Comparison of ENCODE assay signal across 8 cellular contexts in the genomic region with DNA sequence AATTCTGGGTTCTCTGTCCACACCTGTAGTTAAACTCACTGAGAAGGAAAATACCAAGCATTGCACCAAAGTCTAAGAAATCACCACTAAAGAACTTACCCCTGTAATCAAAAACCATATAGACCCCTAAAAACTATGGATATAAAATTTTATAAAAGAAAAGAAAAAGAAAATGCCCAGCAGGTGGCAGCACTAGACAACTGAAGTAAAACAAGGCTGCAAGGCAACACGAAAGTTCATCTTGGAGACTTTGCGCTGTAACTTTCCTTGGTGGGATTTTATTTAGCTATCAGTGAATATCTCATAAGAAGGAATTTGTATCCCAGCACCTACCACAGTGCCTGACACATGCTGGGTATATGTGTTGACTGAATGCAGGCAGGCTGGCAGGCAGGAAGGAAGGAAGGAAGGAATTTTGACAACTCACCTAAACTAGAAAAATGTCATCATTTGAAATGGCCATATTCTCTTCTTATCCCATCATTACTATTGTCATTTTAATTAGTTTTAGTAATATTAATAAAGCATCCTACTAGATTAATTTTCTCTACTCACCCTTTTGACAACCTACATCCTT.
DNase-seq lines count a peak whose midpoint lies in the region; ATAC-seq and TF ChIP-seq lines count a peak whose summit lies in the region.

No MANE protein-coding gene starts in this region.

- TF ChIP-seq CTCF in 22Rv1 (IDR thresholded peaks at IDR 0.05) (peak; percentile 83), GM13976 (IDR thresholded peaks at IDR 0.05; ENCODE audit: borderline replicate concordance, control extremely low read depth, extremely low read depth, insufficient read depth, missing control alignments) (peak; percentile 20), WTC11 (IDR thresholded peaks at IDR 0.05) (peak; percentile 55)

- no peaks in the 10 kb centered on the region for H3K9me3 Mint-ChIP-seq in WTC11

- POLR2A ChIA-PET in WTC11 (lab: Charles Lee) = no interaction called here

- H3K4me1 Mint-ChIP-seq in WTC11 = peaks cover 11% of the 10 kb centered on the region

- no peaks in the 10 kb centered on the region for H3K36me3 Mint-ChIP-seq in WTC11

- CTCF ChIA-PET in WTC11 (lab: Charles Lee) = interaction anchor here (0.6 to 4.5 kb wide), 36 partner anchors 9 to 500 kb away, joined by 3 to 42 read pairs (median 3); a partner anchor contains a TSS

- H3K27ac ChIP-seq in 22Rv1 = no peak overlapping the region

- no peak overlapping the region; the same call in 1 of the 2 replicates for H3K27ac Mint-ChIP-seq in WTC11

- H3K4me3 Mint-ChIP-seq in WTC11 = no peak overlapping the region

- H3K27me3 Mint-ChIP-seq in WTC11 (ENCODE audit: low read depth) = no peaks in the 10 kb centered on the region

- DNase-seq in GM13976 (ENCODE audit: low spot score) (peak; percentile 43), NCI-H2171 (lab: John Stamatoyannopoulos, UW) (peak; percentile 26), WTC11 (ENCODE audit: low spot score) (peak; percentile 48), cerebellar cortex (ENCODE audit: low spot score) (peak; percentile 66), left lobe of liver (ENCODE audit: low spot score) (no peak)
- peak; percentile 25 to 65 (median 40) for DNase-seq in stimulated activated CD4-positive, alpha-beta T cell treated with anti-CD3 and anti-CD28 coated beads, TNF-alpha, amount 100 ng/mL, for 4 hours (ENCODE audit: low read depth in 3 of 3)

- in situ Hi-C loops in GM13976 (cut with MboI; ENCODE audit: low sequenced_read_pairs, unreplicated experiment) = loop anchor here (10.0 to 25.0 kb wide), 2 partner anchors 454 to 1131 kb away; a partner anchor contains a TSS

- no peak for ATAC-seq in WTC11
- ATAC-seq in left lobe of liver = peak; percentile 71
- no peak for ATAC-seq in GM19397 (IDR thresholded peaks at IDR 0.05; ENCODE audit: unreplicated experiment)

TF ChIP-seq in WTC11, 78 proteins besides CTCF, POLR2A, EP300 and RAD21:
- no peak for TF ChIP-seq SOX15 (CRISPR knock-in tag; IDR thresholded peaks at IDR 0.05)
- TF ChIP-seq, protein P1, sequence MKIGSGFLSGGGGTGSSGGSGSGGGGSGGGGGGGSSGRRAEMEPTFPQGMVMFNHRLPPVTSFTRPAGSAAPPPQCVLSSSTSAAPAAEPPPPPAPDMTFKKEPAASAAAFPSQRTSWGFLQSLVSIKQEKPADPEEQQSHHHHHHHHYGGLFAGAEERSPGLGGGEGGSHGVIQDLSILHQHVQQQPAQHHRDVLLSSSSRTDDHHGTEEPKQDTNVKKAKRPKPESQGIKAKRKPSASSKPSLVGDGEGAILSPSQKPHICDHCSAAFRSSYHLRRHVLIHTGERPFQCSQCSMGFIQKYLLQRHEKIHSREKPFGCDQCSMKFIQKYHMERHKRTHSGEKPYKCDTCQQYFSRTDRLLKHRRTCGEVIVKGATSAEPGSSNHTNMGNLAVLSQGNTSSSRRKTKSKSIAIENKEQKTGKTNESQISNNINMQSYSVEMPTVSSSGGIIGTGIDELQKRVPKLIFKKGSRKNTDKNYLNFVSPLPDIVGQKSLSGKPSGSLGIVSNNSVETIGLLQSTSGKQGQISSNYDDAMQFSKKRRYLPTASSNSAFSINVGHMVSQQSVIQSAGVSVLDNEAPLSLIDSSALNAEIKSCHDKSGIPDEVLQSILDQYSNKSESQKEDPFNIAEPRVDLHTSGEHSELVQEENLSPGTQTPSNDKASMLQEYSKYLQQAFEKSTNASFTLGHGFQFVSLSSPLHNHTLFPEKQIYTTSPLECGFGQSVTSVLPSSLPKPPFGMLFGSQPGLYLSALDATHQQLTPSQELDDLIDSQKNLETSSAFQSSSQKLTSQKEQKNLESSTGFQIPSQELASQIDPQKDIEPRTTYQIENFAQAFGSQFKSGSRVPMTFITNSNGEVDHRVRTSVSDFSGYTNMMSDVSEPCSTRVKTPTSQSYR (CRISPR knock-in tag; IDR thresholded peaks at IDR 0.05) = no peak
- no peak for TF ChIP-seq ELF4 (CRISPR knock-in tag; IDR thresholded peaks at IDR 0.05; ENCODE audit: low read depth)
- no peak for TF ChIP-seq MYBL2 (CRISPR knock-in tag; IDR thresholded peaks at IDR 0.05)
- TF ChIP-seq NR3C1 (CRISPR knock-in tag; conservative IDR thresholded peaks at IDR 0.05; ENCODE audit: low read depth) = no peak
- TF ChIP-seq GTF2I (CRISPR knock-in tag; conservative IDR thresholded peaks at IDR 0.05) = no peak
- TF ChIP-seq ATF1 (CRISPR knock-in tag; IDR thresholded peaks at IDR 0.05) = no peak
- TF ChIP-seq IRF2 (CRISPR knock-in tag; IDR thresholded peaks at IDR 0.05; ENCODE audit: borderline replicate concordance, low read depth) = no peak
- TF ChIP-seq, protein P2, sequence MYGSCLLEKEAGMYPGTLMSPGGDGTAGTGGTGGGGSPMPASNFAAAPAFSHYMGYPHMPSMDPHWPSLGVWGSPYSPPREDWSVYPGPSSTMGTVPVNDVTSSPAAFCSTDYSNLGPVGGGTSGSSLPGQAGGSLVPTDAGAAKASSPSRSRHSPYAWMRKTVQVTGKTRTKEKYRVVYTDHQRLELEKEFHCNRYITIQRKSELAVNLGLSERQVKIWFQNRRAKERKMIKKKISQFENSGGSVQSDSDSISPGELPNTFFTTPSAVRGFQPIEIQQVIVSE (CRISPR knock-in tag; IDR thresholded peaks at IDR 0.05; ENCODE audit: borderline replicate concordance) = no peak
- TF ChIP-seq GABPB1 (CRISPR knock-in tag; IDR thresholded peaks at IDR 0.05) = no peak
- no peak for TF ChIP-seq ZNF121 (CRISPR knock-in tag; IDR thresholded peaks at IDR 0.05)
- no peak for TF ChIP-seq SMAD3 (CRISPR knock-in tag; IDR thresholded peaks at IDR 0.05; ENCODE audit: borderline replicate concordance)
- TF ChIP-seq, protein P3, sequence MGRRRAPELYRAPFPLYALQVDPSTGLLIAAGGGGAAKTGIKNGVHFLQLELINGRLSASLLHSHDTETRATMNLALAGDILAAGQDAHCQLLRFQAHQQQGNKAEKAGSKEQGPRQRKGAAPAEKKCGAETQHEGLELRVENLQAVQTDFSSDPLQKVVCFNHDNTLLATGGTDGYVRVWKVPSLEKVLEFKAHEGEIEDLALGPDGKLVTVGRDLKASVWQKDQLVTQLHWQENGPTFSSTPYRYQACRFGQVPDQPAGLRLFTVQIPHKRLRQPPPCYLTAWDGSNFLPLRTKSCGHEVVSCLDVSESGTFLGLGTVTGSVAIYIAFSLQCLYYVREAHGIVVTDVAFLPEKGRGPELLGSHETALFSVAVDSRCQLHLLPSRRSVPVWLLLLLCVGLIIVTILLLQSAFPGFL (CRISPR knock-in tag; IDR thresholded peaks at IDR 0.05; ENCODE audit: borderline replicate concordance) = no peak
- no peak for TF ChIP-seq CBFB (CRISPR knock-in tag; IDR thresholded peaks at IDR 0.05; ENCODE audit: low read depth)
- TF ChIP-seq MXD4 (CRISPR knock-in tag; IDR thresholded peaks at IDR 0.05; ENCODE audit: borderline replicate concordance) = no peak
- no peak for TF ChIP-seq ZNF423 (CRISPR knock-in tag; IDR thresholded peaks at IDR 0.05)
- TF ChIP-seq ZNF671 (CRISPR knock-in tag; IDR thresholded peaks at IDR 0.05) = no peak

Comparison
In these comparisons a context has a peak if more than half of its experiments do, and no peak if none do; other contexts are left out.
1. CTCF ChIP-seq: peak in every context shown above with its lines; median percentile 83 in 22Rv1; 55 in WTC11; 20 in GM13976.